ENCODE assay signal across 7 cellular contexts in genomic region chr19:55467236-55468053, GRCh38. TPM values are rescaled to one million over a fixed set of nuclear protein-coding genes. Genes with fewer than 3 reads are reported as not detected.
DNase-seq lines count a peak whose midpoint lies in the region; ATAC-seq and TF ChIP-seq lines count a peak whose summit lies in the region.

No MANE protein-coding gene starts in this region.

- no peaks in the 10 kb centered on the region; the same call in 1 of the 2 replicates for H3K9me1 ChIP-seq in IMR-90 (ENCODE audit: insufficient read depth, low read length)

- H2BK15ac ChIP-seq in IMR-90 (ENCODE audit: low read depth, low read length) = 0 out of 3 replicates have a peak overlapping the region, but pooled peaks have one; percentile 36

- H3K27me3 ChIP-seq in IMR-90 (ENCODE audit: control insufficient read depth, insufficient read depth, low read length) = no peaks in the 10 kb centered on the region

- CTCF ChIA-PET in IMR-90 (lab: Yijun Ruan, JAX) = interaction anchor here (0.6 to 2.6 kb wide), 13 partner anchors 8 to 132 kb away, joined by 3 to 24 read pairs (median 4); partner anchors contain the start of genes FIZ1, NAT14 and ZNF628

- H3K4ac ChIP-seq in IMR-90 (ENCODE audit: low read depth, low read length) = peak overlapping the region; percentile 25; the same call in 1 of the 2 replicates

- H3K18ac ChIP-seq in IMR-90 (ENCODE audit: low read depth, low read length) = no peak overlapping the region

- no peak overlapping the region for H3K27ac Mint-ChIP-seq in mesothelial cell of epicardium

- H3K4me2 ChIP-seq in IMR-90 (ENCODE audit: low read depth, low read length) = peak overlapping the region; percentile 80

- intact Hi-C loops in IMR-90 (cut with micrococcal nuclease) = loop anchor here (1.0 kb wide), 1 partner anchor 37 kb away; no protein-coding TSS in a partner anchor

- H3K36me3 Mint-ChIP-seq in mesothelial cell of epicardium = no peaks in the 10 kb centered on the region

- no peak overlapping the region for H3K9ac ChIP-seq in IMR-90 (ENCODE audit: low read depth, low read length)

- WGBS in IMR-90 (ENCODE audit: extremely low coverage in 2 of 2, insufficient read length in 1 of 2), 2 experiments = 31% methylated on average over 6 of the region's 29 CpGs; no CpG with 5 or more reads in 1 of the 2 experiments

- H3K27ac ChIP-seq in IMR-90 (ENCODE audit: insufficient read depth, low read length) (no peak overlapping the region), coronary artery (peak overlapping the region in 1 of 2 donors; percentile 60)

- peaks cover 3% of the 10 kb centered on the region for H3K4me1 Mint-ChIP-seq in mesothelial cell of epicardium

- no peak overlapping the region for H3K4me3 Mint-ChIP-seq in mesothelial cell of epicardium

- POLR2A ChIA-PET in IMR-90 (lab: Charles Lee; ENCODE audit: unreplicated experiment) = interaction anchor here (0.6 kb wide), 1 partner anchor 57 kb away, joined by 4 read pairs; no protein-coding TSS in a partner anchor

- H3K23ac ChIP-seq in IMR-90 (ENCODE audit: low read depth, low read length) = no peak overlapping the region

- H2BK120ac ChIP-seq in IMR-90 (ENCODE audit: low read depth, low read length) = 0 out of 2 replicates have a peak overlapping the region, but pooled peaks have one; percentile 55

- no peak overlapping the region for H2BK5ac ChIP-seq in IMR-90 (ENCODE audit: low read depth, low read length, poor library complexity, severe bottlenecking)

- H3K36me3 ChIP-seq in IMR-90 (ENCODE audit: control insufficient read depth, insufficient read depth, low read length) = no peaks in the 10 kb centered on the region

- peaks cover 8% of the 10 kb centered on the region for H3K4me1 ChIP-seq in IMR-90 (ENCODE audit: control insufficient read depth, insufficient read depth, low read length)

- peak overlapping the region; percentile 47 to 86; a peak in 3 of 4 replicates for H4K8ac ChIP-seq in IMR-90 (ENCODE audit: low read depth in 2 of 2, low read length in 2 of 2)

- H4K5ac ChIP-seq in IMR-90 (ENCODE audit: low read depth, low read length) = peak overlapping the region; percentile 65; the same call in 1 of the 2 replicates

- ATAC-seq in GM18498 (IDR thresholded peaks at IDR 0.05; ENCODE audit: unreplicated experiment) (peak; percentile 66), IMR-90 (ENCODE audit: low read depth) (peak; percentile 99), GM21529 (IDR thresholded peaks at IDR 0.05; ENCODE audit: unreplicated experiment) (no peak)

- H2AK5ac ChIP-seq in IMR-90 (ENCODE audit: low read depth, low read length) = peak overlapping the region; percentile 1; the same call in 1 of the 2 replicates

- no peak for TF ChIP-seq POLR2A in IMR-90 (IDR thresholded peaks at IDR 0.05; ENCODE audit: low read depth, low read length)

- TF ChIP-seq CTCF in IMR-90 (conservative IDR thresholded peaks at IDR 0.05; ENCODE audit: low read depth, low read length) = peak; percentile 92
- peak; percentile 98 for TF ChIP-seq CTCF in coronary artery (IDR thresholded peaks at IDR 0.05)
- peak; percentile 99 for TF ChIP-seq CTCF in mesothelial cell of epicardium (IDR thresholded peaks at IDR 0.05; ENCODE audit: unreplicated experiment)

- BruUV-seq in IMR-90 (replicated peaks; lab: Mats Ljungman, UMichigan) = no TSS peak

- H3K14ac ChIP-seq in IMR-90 (replicated peaks; ENCODE audit: low read depth, low read length) = peak overlapping the region; percentile 64; the same call in 1 of the 2 replicates

- TF ChIP-seq RAD21 in IMR-90 (IDR thresholded peaks at IDR 0.05; ENCODE audit: low read length) = peak; percentile 69

- DNase-seq in IMR-90 (peak; percentile 65), coronary artery (ENCODE audit: low spot score) (no peak), mesothelial cell of epicardium (ENCODE audit: low spot score in 2 of 2, unreplicated experiment in 2 of 2) (peak in 1 of 2 experiments; percentile 82)
- DNase-seq in activated CD4-positive, alpha-beta T cell treated with anti-CD3 and anti-CD28 coated beads for 24 hours (ENCODE audit: low read depth in 2 of 2) = peak; percentile 54 to 68
- peak; percentile 46 to 55 for DNase-seq in stimulated activated CD8-positive, alpha-beta memory T cell treated with anti-CD3 and anti-CD28 coated beads, Interleukin-7, amount 100 ng/mL, for 1 hour (ENCODE audit: low read depth in 2 of 2)

- H4K91ac ChIP-seq in IMR-90 (ENCODE audit: insufficient read depth, low read depth, low read length) = peak overlapping the region; percentile 23; the same call in 1 of the 2 replicates

- H2AFZ ChIP-seq in IMR-90 (replicated peaks; ENCODE audit: low read length, poor library complexity) = peak overlapping the region; percentile 97

- no peaks in the 10 kb centered on the region for H4K20me1 ChIP-seq in IMR-90 (ENCODE audit: insufficient read depth, low read length)

- H2BK20ac ChIP-seq in IMR-90 (ENCODE audit: low read depth, low read length) = no peak overlapping the region

- no peak overlapping the region for H3K56ac ChIP-seq in IMR-90 (ENCODE audit: extremely low read depth, insufficient read depth, low read length)

- H3K4me3 ChIP-seq in IMR-90 (ENCODE audit: insufficient read depth, low read depth, low read length) = no peak overlapping the region
- no peak overlapping the region for H3K4me3 ChIP-seq in coronary artery

- H3K9me3 Mint-ChIP-seq in mesothelial cell of epicardium = no peaks in the 10 kb centered on the region

- H3K9me3 ChIP-seq in IMR-90 (ENCODE audit: control insufficient read depth, insufficient read depth, low read length) = no peaks in the 10 kb centered on the region

- in situ Hi-C loops in IMR-90 (cut with MboI; ENCODE audit: low sequenced_read_pairs) = no loop called here

- peaks cover 41% of the 10 kb centered on the region for H3K27me3 Mint-ChIP-seq in mesothelial cell of epicardium (ENCODE audit: low read depth)

- peak overlapping the region; percentile 95 for H2AK9ac ChIP-seq in IMR-90 (replicated peaks; ENCODE audit: low read depth, low read length, poor library complexity)

- H3K79me1 ChIP-seq in IMR-90 (ENCODE audit: low read depth in 1 of 2, low read length in 2 of 2) = 0 out of 4 replicates have a peak, but pooled peaks cover 0 to under 1% of the 10 kb centered on the region in 2 experiments

- dilution Hi-C loops in IMR-90 (cut with HindIII; ENCODE audit: low sequenced_read_pairs, unreplicated experiment) = no loop called here

TF ChIP-seq in IMR-90, 13 proteins besides CTCF, POLR2A, EP300 and RAD21:
- TF ChIP-seq ELK1 (IDR thresholded peaks at IDR 0.05; ENCODE audit: borderline replicate concordance, low read depth, low read length) (no peak), RFX5 (IDR thresholded peaks at IDR 0.05; ENCODE audit: low read depth, low read length) (peak; percentile 50; the same call in 1 of the 2 replicates), SMC3 (IDR thresholded peaks at IDR 0.05; ENCODE audit: low read depth, low read length) (peak; percentile 84)

RNA-seq across cellular contexts. Expression of gene C19orf85, which starts 2.9 kb away (rescaled TPM):
- total RNA-seq in IMR-90 (2012; rRNA removed) (not detected in 2 replicates), mesothelial cell of epicardium (not detected in 3 replicates)
- polyA plus RNA-seq in IMR-90 (2012; rRNA removed) = not detected in 2 replicates
- polyA plus RNA-seq in IMR-90 (2012; cell fraction: cytosol; rRNA removed) = not detected in 2 replicates
- 0.11 TPM in 1 of 2 replicates, not detected in the other for polyA plus RNA-seq in IMR-90 (2012; cell fraction: nucleus; rRNA removed; ENCODE audit: low replicate concordance)

RNA-seq across cellular contexts. Expression of gene ISOC2, which starts 6.0 kb away (rescaled TPM):
- total RNA-seq in IMR-90 (2012; rRNA removed) = 46.7 and 56.1 TPM in 2 replicates
- polyA plus RNA-seq in IMR-90 (2012; rRNA removed) = 82.1 and 119 TPM in 2 replicates
- 50.5 and 139 TPM in 2 replicates for polyA plus RNA-seq in IMR-90 (2012; cell fraction: cytosol; rRNA removed)
- polyA plus RNA-seq in IMR-90 (2012; cell fraction: nucleus; rRNA removed; ENCODE audit: low replicate concordance) = 29.9 and 88.9 TPM in 2 replicates
- 35.0 to 39.2 TPM (median 38.6 TPM) in 3 replicates for total RNA-seq in mesothelial cell of epicardium

RNA-seq across cellular contexts. Expression of gene ZNF628, which starts 9.0 kb away (rescaled TPM):
- total RNA-seq in IMR-90 (2012; rRNA removed) (0.18 and 0.28 TPM in 2 replicates), mesothelial cell of epicardium (19.0 to 23.1 TPM (median 22.0 TPM) in 3 replicates)
- 1.9 and 2.6 TPM in 2 replicates for polyA plus RNA-seq in IMR-90 (2012; rRNA removed)
- 2.0 and 4.3 TPM in 2 replicates for polyA plus RNA-seq in IMR-90 (2012; cell fraction: cytosol; rRNA removed)
- 4.7 and 12.2 TPM in 2 replicates for polyA plus RNA-seq in IMR-90 (2012; cell fraction: nucleus; rRNA removed; ENCODE audit: low replicate concordance)

RNA-seq across cellular contexts. Expression of gene NAT14, which starts 17.5 kb away (rescaled TPM):
- total RNA-seq in IMR-90 (2012; rRNA removed) (4.3 and 7.2 TPM in 2 replicates), mesothelial cell of epicardium (52.6 to 54.4 TPM (median 53.1 TPM) in 3 replicates)
- polyA plus RNA-seq in IMR-90 (2012; rRNA removed) = 40.9 and 41.2 TPM in 2 replicates
- 42.0 and 62.9 TPM in 2 replicates for polyA plus RNA-seq in IMR-90 (2012; cell fraction: cytosol; rRNA removed)
- polyA plus RNA-seq in IMR-90 (2012; cell fraction: nucleus; rRNA removed; ENCODE audit: low replicate concordance) = 65.5 and 111 TPM in 2 replicates

RNA-seq across cellular contexts. Expression of gene SSC5D, which starts 20.8 kb away (rescaled TPM):
- 1.4 and 1.7 TPM in 2 replicates for total RNA-seq in IMR-90 (2012; rRNA removed)
- 14.1 and 19.1 TPM in 2 replicates for polyA plus RNA-seq in IMR-90 (2012; rRNA removed)
- 10.9 and 19.1 TPM in 2 replicates for polyA plus RNA-seq in IMR-90 (2012; cell fraction: cytosol; rRNA removed)
- polyA plus RNA-seq in IMR-90 (2012; cell fraction: nucleus; rRNA removed; ENCODE audit: low replicate concordance) = 44.4 and 80.8 TPM in 2 replicates
- total RNA-seq in mesothelial cell of epicardium = 7.0 to 8.5 TPM (median 7.8 TPM) in 3 replicates

Comparison
In these comparisons a context has a peak if more than half of its experiments do, and no peak if none do; other contexts are left out.
1. RNA of gene ZNF628, which starts 9.0 kb away (total RNA-seq): 19.0 to 23.1 TPM in mesothelial cell of epicardium; 0.18 to 0.28 TPM in IMR-90; every median in the first group is over 10 times any median in the second.
2. Peak in every context shown above with its lines, with median percentiles within 50 percentile points of each other: CTCF ChIP-seq.